Comparison of ENCODE assay signal across 8 cellular contexts in genomic region chr6:28710466-28711191, GRCh38.
DNase-seq lines count a peak whose midpoint lies in the region; ATAC-seq, FAIRE-seq and TF ChIP-seq lines count a peak whose summit lies in the region.

No MANE protein-coding gene starts in this region.

- H3K4me3 ChIP-seq in HUES64 (ENCODE audit: low read length) (peak overlapping the region; percentile 99), keratinocyte (ENCODE audit: control insufficient read depth in 2 of 3, extremely low read depth in 1 of 3, insufficient read depth in 2 of 3, low read depth in 1 of 3, low read length in 3 of 3) (peak overlapping the region in 2 of 3 experiments; percentile 61 to 79)

- H3K27ac ChIP-seq in HUES64 (ENCODE audit: low read depth, low read length) (no peak overlapping the region), keratinocyte (ENCODE audit: control insufficient read depth, insufficient read depth, low read length) (no peak overlapping the region)

- H2AFZ ChIP-seq in keratinocyte (ENCODE audit: control insufficient read depth, low read length): peak overlapping the region; percentile 95

- no peak for TF ChIP-seq CTCF in keratinocyte (optimal IDR thresholded peaks at IDR 0.05 in 1 of 3, IDR thresholded peaks at IDR 0.05 in 1 of 3, conservative IDR thresholded peaks at IDR 0.05 in 1 of 3; ENCODE audit: extremely low read depth in 1 of 3, insufficient read depth in 2 of 3, low read length in 3 of 3)

- dilution Hi-C loops in keratinocyte (cut with MboI; ENCODE audit: extremely low pct_ligation_motif_present, low sequenced_read_pairs): no loop called here

- no peaks in the 10 kb centered on the region for H3K79me2 ChIP-seq in keratinocyte (ENCODE audit: control insufficient read depth, insufficient read depth, low read length)

- H3K9me1 ChIP-seq in keratinocyte (ENCODE audit: control insufficient read depth, extremely low read depth, insufficient read depth, low read length): no peaks in the 10 kb centered on the region

- WGBS in HUES64: 42% methylated on average over 16 of the region's 16 CpGs

- H3K36me3 ChIP-seq in HUES64 (ENCODE audit: insufficient read depth, low read length) (no peaks in the 10 kb centered on the region), keratinocyte (ENCODE audit: control insufficient read depth in 2 of 2, extremely low read depth in 1 of 2, insufficient read depth in 2 of 2, low read length in 2 of 2) (no peaks in the 10 kb centered on the region)

- no peaks in the 10 kb centered on the region for H3K4me1 ChIP-seq in HUES64 (ENCODE audit: insufficient read depth, low read length)
- H3K4me1 ChIP-seq in keratinocyte (ENCODE audit: control insufficient read depth, extremely low read depth, insufficient read depth, low read length): peaks cover 14% of the 10 kb centered on the region

- peaks cover 6% of the 10 kb centered on the region for H3K27me3 ChIP-seq in HUES64 (ENCODE audit: insufficient read depth, low read length)
- H3K27me3 ChIP-seq in keratinocyte (ENCODE audit: control insufficient read depth, extremely low read depth, insufficient read depth, low read length): no peaks in the 10 kb centered on the region

- H3K9ac ChIP-seq in HUES64 (ENCODE audit: low read depth, low read length): peak overlapping the region; percentile 82
- H3K9ac ChIP-seq in keratinocyte (ENCODE audit: control insufficient read depth, extremely low read depth, insufficient read depth, low read length): no peak overlapping the region

- no peak for ATAC-seq in GM18907 (IDR thresholded peaks at IDR 0.05; ENCODE audit: unreplicated experiment)

- no peaks in the 10 kb centered on the region for H4K20me1 ChIP-seq in keratinocyte (ENCODE audit: control insufficient read depth, extremely low read depth, insufficient read depth, low read length)

- peak; percentile 58 for FAIRE-seq in keratinocyte (lab: Jason Lieb, UNC)

- peak overlapping the region; percentile 92 for H3K4me2 ChIP-seq in keratinocyte (ENCODE audit: control insufficient read depth, extremely low read depth, insufficient read depth, low read depth, low read length)

- DNase-seq in ELF-1 (ENCODE audit: low read depth, low spot score) (peak; percentile 70), keratinocyte (ENCODE audit: low read depth, low spot score) (peak; percentile 60), GM19240 (ENCODE audit: insufficient read length, low spot score) (no peak), HPDE6-E6E7 (ENCODE audit: extremely low spot score) (no peak), T-helper 9 cell (no peak)
- peak; percentile 46 to 61 for DNase-seq in activated T-cell treated with anti-CD3 and anti-CD28 coated beads, Interleukin-2, amount 50 U/mL, for 48 hours

- H3K9me3 ChIP-seq in HUES64 (ENCODE audit: insufficient read depth, low read depth, low read length) (peaks cover 10% of the 10 kb centered on the region; the same call in 1 of the 2 replicates), keratinocyte (ENCODE audit: control insufficient read depth, low read depth, low read length) (peaks cover 4% of the 10 kb centered on the region)

Comparison
In these comparisons a context has a peak if more than half of its experiments do, and no peak if none do; other contexts are left out.
1. DNase-seq: peak in ELF-1 (single experiment), activated T-cell treated with anti-CD3 and anti-CD28 coated beads, Interleukin-2, amount 50 U/mL, for 48 hours (2 of 2) and keratinocyte (single experiment); none in GM19240 (single experiment), HPDE6-E6E7 (single experiment) and T-helper 9 cell (single experiment).